20 cellular contexts compared by ENCODE assay signal in genomic region chr16:512802-513201, GRCh38. TPM values are rescaled to one million over a fixed set of nuclear protein-coding genes. Genes with fewer than 3 reads are reported as not detected.
"Had no signal": no experiment of that assay in that cellular context is flagged by ENCODE, and none has a peak within 500 bp of the region (broad histone marks: within the 10 kb centered on the region; RNA-seq: fewer than 3 reads in every experiment).

No MANE protein-coding gene starts in this region.

- H3K27ac ChIP-seq: esophagus squamous epithelium, gastroesophageal sphincter, left lung, parathyroid adenoma, psoas muscle, suprapubic skin, thyroid gland, upper lobe of left lung, uterus had no signal

- H3K4me3 ChIP-seq: esophagus squamous epithelium, gastroesophageal sphincter, left lung, lung, psoas muscle, suprapubic skin, thyroid gland, upper lobe of left lung, uterus had no signal

- H3K36me3 ChIP-seq: uterus had no signal

- H3K4me1 ChIP-seq: esophagus squamous epithelium, gastroesophageal sphincter, left lung, parathyroid adenoma, psoas muscle, suprapubic skin, thyroid gland, upper lobe of left lung, uterus had no signal

- H3K27me3 ChIP-seq: esophagus squamous epithelium, gastroesophageal sphincter, left lung, suprapubic skin, thyroid gland, upper lobe of left lung, uterus had no signal

- H3K4me3 Mint-ChIP-seq: dendritic cell treated with granulocyte-macrophage colony-stimulating factor and Interleukin-4, amounts not matched to agents 40 ng/mL and 50 ng/mL, for 4 days; immature natural killer cell; natural killer cell treated with Interleukin-12 subunit alpha and Interleukin-12 subunit beta and Interleukin-15 and Interleukin-18, amount 100 ng/mL, for 72 hours had no signal

- H3K27ac Mint-ChIP-seq: dendritic cell treated with granulocyte-macrophage colony-stimulating factor and Interleukin-4, amounts not matched to agents 40 ng/mL and 50 ng/mL, for 4 days; immature natural killer cell had no signal

- H3K9me3 ChIP-seq: esophagus squamous epithelium, gastroesophageal sphincter, left lung, psoas muscle, suprapubic skin, thyroid gland, upper lobe of left lung, uterus had no signal

- H3K27me3 Mint-ChIP-seq: dendritic cell treated with granulocyte-macrophage colony-stimulating factor and Interleukin-4, amounts not matched to agents 40 ng/mL and 50 ng/mL, for 4 days; natural killer cell treated with Interleukin-12 subunit alpha and Interleukin-12 subunit beta and Interleukin-15 and Interleukin-18, amount 100 ng/mL, for 72 hours had no signal

- H3K36me3 Mint-ChIP-seq: natural killer cell treated with Interleukin-12 subunit alpha and Interleukin-12 subunit beta and Interleukin-15 and Interleukin-18, amount 100 ng/mL, for 72 hours had no signal

- H3K9ac ChIP-seq: parathyroid adenoma had no signal

- H3K9me3 Mint-ChIP-seq: dendritic cell treated with granulocyte-macrophage colony-stimulating factor and Interleukin-4, amounts not matched to agents 40 ng/mL and 50 ng/mL, for 4 days; immature natural killer cell; natural killer cell treated with Interleukin-12 subunit alpha and Interleukin-12 subunit beta and Interleukin-15 and Interleukin-18, amount 100 ng/mL, for 72 hours had no signal

- H2AFZ ChIP-seq: parathyroid adenoma had no signal

- DNase-seq: esophagus squamous epithelium; foreskin fibroblast; immature natural killer cell; left lung; mesenchymal stem cell; midbrain; psoas muscle; small intestine; stimulated activated CD4-positive, alpha-beta T cell treated with anti-CD3 and anti-CD28 coated beads, Interleukin-12 subunit alpha, Interleukin-12 subunit beta, amount 100 ng/mL, for 4 hours; stimulated activated naive CD4-positive, alpha-beta T cell; thyroid gland; upper lobe of left lung; uterus had no signal

- H3K4me1 Mint-ChIP-seq: immature natural killer cell had no signal

RNA-seq across cellular contexts. Expression of gene PRR35, which starts 47.4 kb away (rescaled TPM):
- total RNA-seq: epithelial cell of proximal tubule, esophagus squamous epithelium, gastroesophageal sphincter, left lung, lung, psoas muscle, suprapubic skin, thyroid gland, upper lobe of left lung, uterus had no signal
